1 cellular context compared by ENCODE assay signal in the genomic region with DNA sequence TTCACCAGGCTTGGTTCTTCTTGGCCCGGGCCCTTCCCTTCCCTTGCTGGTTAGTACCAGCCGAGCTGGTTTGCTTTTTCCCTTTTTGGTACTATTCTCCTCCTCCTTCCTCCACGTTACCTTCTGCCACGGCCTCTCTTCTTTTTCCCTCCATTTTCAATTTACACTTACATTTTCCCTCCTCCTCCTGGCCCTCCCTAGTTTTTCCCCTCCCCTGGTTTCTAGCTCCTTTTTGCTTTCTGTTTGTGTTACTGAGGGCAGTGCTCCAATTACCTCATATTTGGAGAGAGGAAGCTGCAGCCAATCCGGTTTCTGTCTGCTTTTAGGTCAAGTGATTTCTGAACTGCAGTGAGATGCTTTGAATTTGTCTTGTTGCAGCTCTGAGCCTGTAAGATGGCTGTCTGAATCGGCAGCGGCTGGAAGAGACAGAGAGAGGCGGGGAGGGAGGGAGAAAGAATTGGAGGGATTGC.
TF ChIP-seq lines count a peak whose summit lies in the region.

No MANE protein-coding gene starts in this region.

TF ChIP-seq in HEK293, 187 proteins besides CTCF, POLR2A, EP300 and RAD21 (continued from another document):
- TF ChIP-seq ZNF530 (tag by site-specific recombination; IDR thresholded peaks at IDR 0.05; ENCODE audit: low read depth) (no peak), ZNF426 (tag by site-specific recombination; IDR thresholded peaks at IDR 0.05) (no peak), ZNF2 (tag by site-specific recombination; IDR thresholded peaks at IDR 0.05) (peak; percentile 54; the same call in 1 of the 2 replicates), ZNF837 (tag by site-specific recombination; IDR thresholded peaks at IDR 0.05) (no peak), REPIN1 (tag by site-specific recombination; IDR thresholded peaks at IDR 0.05; ENCODE audit: low read depth) (no peak), ZNF473 (tag by site-specific recombination; IDR thresholded peaks at IDR 0.05) (no peak), YY1 (tag by site-specific recombination; IDR thresholded peaks at IDR 0.05) (no peak; the same call in 1 of the 2 replicates), ZNF354C (tag by site-specific recombination; IDR thresholded peaks at IDR 0.05; ENCODE audit: borderline replicate concordance, low read depth) (no peak), ZNF791 (tag by site-specific recombination; IDR thresholded peaks at IDR 0.05) (no peak), ZNF623 (tag by site-specific recombination; IDR thresholded peaks at IDR 0.05) (no peak), ZNF324 (tag by site-specific recombination; IDR thresholded peaks at IDR 0.05) (peak; percentile 84), ZNF792 (tag by site-specific recombination; IDR thresholded peaks at IDR 0.05) (0 out of 2 replicates have a peak, but pooled peaks have one; percentile 62), ZNF677 (tag by site-specific recombination; IDR thresholded peaks at IDR 0.05) (no peak), ZNF155 (tag by site-specific recombination; IDR thresholded peaks at IDR 0.05) (no peak), ZNF521 (tag by site-specific recombination; IDR thresholded peaks at IDR 0.05) (no peak), ZBTB17 (tag by site-specific recombination; IDR thresholded peaks at IDR 0.05) (peak; percentile 91), ZNF561 (tag by site-specific recombination; IDR thresholded peaks at IDR 0.05; ENCODE audit: borderline replicate concordance) (no peak), RBAK (tag by site-specific recombination; IDR thresholded peaks at IDR 0.05) (no peak), TRIM28 (IDR thresholded peaks at IDR 0.05; ENCODE audit: borderline replicate concordance, low read length) (peak; percentile 60; the same call in 1 of the 2 replicates), SP2 (tag by site-specific recombination; IDR thresholded peaks at IDR 0.05) (peak; percentile 78), ZNF830 (tag by site-specific recombination; IDR thresholded peaks at IDR 0.05; ENCODE audit: low read depth) (no peak), KLF16 (tag by site-specific recombination; IDR thresholded peaks at IDR 0.05) (peak; percentile 49; the same call in 1 of the 2 replicates), ZNF341 (tag by site-specific recombination; IDR thresholded peaks at IDR 0.05; ENCODE audit: low read depth) (peak; percentile 64), ZNF174 (tag by site-specific recombination; IDR thresholded peaks at IDR 0.05) (no peak), ZNF626 (tag by site-specific recombination; IDR thresholded peaks at IDR 0.05) (no peak), ZNF544 (tag by site-specific recombination; IDR thresholded peaks at IDR 0.05) (no peak), ZNF785 (tag by site-specific recombination; IDR thresholded peaks at IDR 0.05) (no peak), OVOL3 (tag by site-specific recombination; IDR thresholded peaks at IDR 0.05) (no peak)
- TF ChIP-seq, protein P1, sequence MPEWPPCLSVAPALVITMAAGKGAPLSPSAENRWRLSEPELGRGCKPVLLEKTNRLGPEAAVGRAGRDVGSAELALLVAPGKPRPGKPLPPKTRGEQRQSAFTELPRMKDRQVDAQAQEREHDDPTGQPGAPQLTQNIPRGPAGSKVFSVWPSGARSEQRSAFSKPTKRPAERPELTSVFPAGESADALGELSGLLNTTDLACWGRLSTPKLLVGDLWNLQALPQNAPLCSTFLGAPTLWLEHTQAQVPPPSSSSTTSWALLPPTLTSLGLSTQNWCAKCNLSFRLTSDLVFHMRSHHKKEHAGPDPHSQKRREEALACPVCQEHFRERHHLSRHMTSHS (tag by site-specific recombination; IDR thresholded peaks at IDR 0.05), result no peak
- TF ChIP-seq, protein P2, sequence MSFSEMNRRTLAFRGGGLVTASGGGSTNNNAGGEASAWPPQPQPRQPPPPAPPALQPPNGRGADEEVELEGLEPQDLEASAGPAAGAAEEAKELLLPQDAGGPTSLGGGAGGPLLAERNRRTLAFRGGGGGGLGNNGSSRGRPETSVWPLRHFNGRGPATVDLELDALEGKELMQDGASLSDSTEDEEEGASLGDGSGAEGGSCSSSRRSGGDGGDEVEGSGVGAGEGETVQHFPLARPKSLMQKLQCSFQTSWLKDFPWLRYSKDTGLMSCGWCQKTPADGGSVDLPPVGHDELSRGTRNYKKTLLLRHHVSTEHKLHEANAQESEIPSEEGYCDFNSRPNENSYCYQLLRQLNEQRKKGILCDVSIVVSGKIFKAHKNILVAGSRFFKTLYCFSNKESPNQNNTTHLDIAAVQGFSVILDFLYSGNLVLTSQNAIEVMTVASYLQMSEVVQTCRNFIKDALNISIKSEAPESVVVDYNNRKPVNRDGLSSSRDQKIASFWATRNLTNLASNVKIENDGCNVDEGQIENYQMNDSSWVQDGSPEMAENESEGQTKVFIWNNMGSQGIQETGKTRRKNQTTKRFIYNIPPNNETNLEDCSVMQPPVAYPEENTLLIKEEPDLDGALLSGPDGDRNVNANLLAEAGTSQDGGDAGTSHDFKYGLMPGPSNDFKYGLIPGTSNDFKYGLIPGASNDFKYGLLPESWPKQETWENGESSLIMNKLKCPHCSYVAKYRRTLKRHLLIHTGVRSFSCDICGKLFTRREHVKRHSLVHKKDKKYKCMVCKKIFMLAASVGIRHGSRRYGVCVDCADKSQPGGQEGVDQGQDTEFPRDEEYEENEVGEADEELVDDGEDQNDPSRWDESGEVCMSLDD (tag by site-specific recombination; IDR thresholded peaks at IDR 0.05), result no peak
- TF ChIP-seq, protein P3, sequence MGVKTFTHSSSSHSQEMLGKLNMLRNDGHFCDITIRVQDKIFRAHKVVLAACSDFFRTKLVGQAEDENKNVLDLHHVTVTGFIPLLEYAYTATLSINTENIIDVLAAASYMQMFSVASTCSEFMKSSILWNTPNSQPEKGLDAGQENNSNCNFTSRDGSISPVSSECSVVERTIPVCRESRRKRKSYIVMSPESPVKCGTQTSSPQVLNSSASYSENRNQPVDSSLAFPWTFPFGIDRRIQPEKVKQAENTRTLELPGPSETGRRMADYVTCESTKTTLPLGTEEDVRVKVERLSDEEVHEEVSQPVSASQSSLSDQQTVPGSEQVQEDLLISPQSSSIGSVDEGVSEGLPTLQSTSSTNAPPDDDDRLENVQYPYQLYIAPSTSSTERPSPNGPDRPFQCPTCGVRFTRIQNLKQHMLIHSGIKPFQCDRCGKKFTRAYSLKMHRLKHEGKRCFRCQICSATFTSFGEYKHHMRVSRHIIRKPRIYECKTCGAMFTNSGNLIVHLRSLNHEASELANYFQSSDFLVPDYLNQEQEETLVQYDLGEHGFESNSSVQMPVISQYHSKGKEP (tag by site-specific recombination; IDR thresholded peaks at IDR 0.05), result peak; percentile 93
- TF ChIP-seq, protein P4, sequence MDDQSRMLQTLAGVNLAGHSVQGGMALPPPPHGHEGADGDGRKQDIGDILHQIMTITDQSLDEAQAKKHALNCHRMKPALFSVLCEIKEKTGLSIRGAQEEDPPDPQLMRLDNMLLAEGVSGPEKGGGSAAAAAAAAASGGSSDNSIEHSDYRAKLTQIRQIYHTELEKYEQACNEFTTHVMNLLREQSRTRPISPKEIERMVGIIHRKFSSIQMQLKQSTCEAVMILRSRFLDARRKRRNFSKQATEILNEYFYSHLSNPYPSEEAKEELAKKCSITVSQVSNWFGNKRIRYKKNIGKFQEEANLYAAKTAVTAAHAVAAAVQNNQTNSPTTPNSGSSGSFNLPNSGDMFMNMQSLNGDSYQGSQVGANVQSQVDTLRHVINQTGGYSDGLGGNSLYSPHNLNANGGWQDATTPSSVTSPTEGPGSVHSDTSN (CRISPR knock-in tag; IDR thresholded peaks at IDR 0.05), result no peak
- TF ChIP-seq, protein P5, sequence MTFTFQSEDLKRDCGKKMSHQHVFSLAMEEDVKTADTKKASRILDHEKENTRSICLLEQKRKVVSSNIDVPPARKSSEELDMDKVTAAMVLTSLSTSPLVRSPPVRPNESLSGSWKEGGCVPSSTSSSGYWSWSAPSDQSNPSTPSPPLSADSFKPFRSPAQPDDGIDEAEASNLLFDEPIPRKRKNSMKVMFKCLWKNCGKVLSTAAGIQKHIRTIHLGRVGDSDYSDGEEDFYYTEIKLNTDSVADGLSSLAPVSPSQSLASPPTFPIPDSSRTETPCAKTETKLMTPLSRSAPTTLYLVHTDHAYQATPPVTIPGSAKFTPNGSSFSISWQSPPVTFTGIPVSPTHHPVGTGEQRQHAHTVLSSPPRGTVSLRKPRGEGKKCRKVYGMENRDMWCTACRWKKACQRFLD (tag by site-specific recombination; IDR thresholded peaks at IDR 0.05), result no peak
